10 cellular contexts compared by ENCODE assay signal in genomic region chr17:17696075-17696474, GRCh38. TPM values are rescaled to one million over a fixed set of nuclear protein-coding genes. Genes with fewer than 3 reads are reported as not detected.
DNase-seq lines count a peak whose midpoint lies in the region; ATAC-seq and TF ChIP-seq lines count a peak whose summit lies in the region.
"Had no signal": no experiment of that assay in that cellular context is flagged by ENCODE, and none has a peak within 500 bp of the region (broad histone marks: within the 10 kb centered on the region; RNA-seq: fewer than 3 reads in every experiment).

No MANE protein-coding gene starts in this region.

- CTCF ChIA-PET in PC-9 (lab: Charles Lee): no interaction called here

- DNase-seq in PC-9 (no peak), progenitor cell of endocrine pancreas (ENCODE audit: low spot score, unreplicated experiment) (no peak), kidney tubule cell (ENCODE audit: low spot score) (no peak), NCI-H1694 (lab: John Stamatoyannopoulos, UW) (no peak)
- DNase-seq: NCI-H69 had no signal

- H3K9me3 Mint-ChIP-seq in progenitor cell of endocrine pancreas (ENCODE audit: low read depth): no peaks in the 10 kb centered on the region
- H3K9me3 Mint-ChIP-seq: dendritic cell treated with granulocyte-macrophage colony-stimulating factor and Interleukin-4, amounts not matched to agents 40 ng/mL and 50 ng/mL, for 4 days had no signal

- no peak overlapping the region for H2AFZ ChIP-seq in PC-9

- POLR2A ChIA-PET in PC-9 (lab: Charles Lee; ENCODE audit: unreplicated experiment): no interaction called here

- no peaks in the 10 kb centered on the region for H3K9me2 ChIP-seq in PC-9 (ENCODE audit: insufficient read depth)

- intact Hi-C loops in PC-9 (cut with micrococcal nuclease; ENCODE audit: unreplicated experiment): loop anchor here (2.0 kb wide), 1 partner anchor 15 kb away; no protein-coding TSS in a partner anchor

- H3K4me3 Mint-ChIP-seq in progenitor cell of endocrine pancreas (ENCODE audit: low read depth): peak overlapping the region; percentile 37

- peaks cover 92% of the 10 kb centered on the region for H3K79me2 ChIP-seq in PC-9 (ENCODE audit: low read depth)

- ATAC-seq in HG02884 (IDR thresholded peaks at IDR 0.05; ENCODE audit: unreplicated experiment) (no peak), GM21528 (IDR thresholded peaks at IDR 0.05; ENCODE audit: low FRiP score, unreplicated experiment) (no peak)

- no peaks in the 10 kb centered on the region for H3K27me3 Mint-ChIP-seq in progenitor cell of endocrine pancreas

- peaks cover 45% of the 10 kb centered on the region for H4K20me1 ChIP-seq in PC-9 (ENCODE audit: insufficient read depth)

- peak overlapping the region; percentile 96; the same call in 1 of the 2 replicates for H3K4me3 ChIP-seq in PC-9

- TF ChIP-seq CTCF in C4-2B (conservative IDR thresholded peaks at IDR 0.05): no peak
- TF ChIP-seq CTCF in PC-9 (conservative IDR thresholded peaks at IDR 0.05): no peak
- no peak for TF ChIP-seq CTCF in progenitor cell of endocrine pancreas (IDR thresholded peaks at IDR 0.05; ENCODE audit: unreplicated experiment)

- H3K36me3 Mint-ChIP-seq in progenitor cell of endocrine pancreas (ENCODE audit: insufficient read depth): no peaks in the 10 kb centered on the region

- H3K27ac Mint-ChIP-seq in progenitor cell of endocrine pancreas: peak overlapping the region; percentile 42

- no peaks in the 10 kb centered on the region for H3K27me3 ChIP-seq in PC-9 (ENCODE audit: insufficient read depth, low read depth)

- H3K4me1 Mint-ChIP-seq in progenitor cell of endocrine pancreas (ENCODE audit: low read depth): peaks cover 67% of the 10 kb centered on the region

- H3F3A ChIP-seq in PC-9 (ENCODE audit: insufficient read depth, low read depth): peaks cover 57% of the 10 kb centered on the region

- BruUV-seq in PC-9 (replicated peaks; lab: Mats Ljungman, UMichigan): no TSS peak

- H3K4me2 ChIP-seq in PC-9: peak overlapping the region; percentile 85

- peaks cover 71% of the 10 kb centered on the region for H3K4me1 ChIP-seq in PC-9 (replicated peaks; ENCODE audit: insufficient read depth)

- no peaks in the 10 kb centered on the region for H3K9me3 ChIP-seq in PC-9 (ENCODE audit: insufficient read depth, low read depth)

- H3K27ac ChIP-seq in C4-2B: peak overlapping the region; percentile 95
- no peak overlapping the region; the same call in 1 of the 2 replicates for H3K27ac ChIP-seq in PC-9
- peak overlapping the region; percentile 99 for H3K27ac ChIP-seq in cingulate gyrus (ENCODE audit: low read depth, low read length)

- no peaks in the 10 kb centered on the region; the same call in 1 of the 2 replicates for H3K36me3 ChIP-seq in PC-9 (ENCODE audit: low read depth)

RNA-seq across cellular contexts. Expression of gene RAI1, which starts 14.8 kb away (rescaled TPM):
- 86.3 and 92.9 TPM in 2 replicates for total RNA-seq in PC-9 (2021)
- total RNA-seq in progenitor cell of endocrine pancreas: 69.0 and 75.0 TPM in 2 replicates
